In genomic region chr20:45727044-45727443, GRCh38 we compare ENCODE assay signal across 26 cellular contexts. TPM values are rescaled to one million over a fixed set of nuclear protein-coding genes. Genes with fewer than 3 reads are reported as not detected.
DNase-seq lines count a peak whose midpoint lies in the region; ATAC-seq, FAIRE-seq and TF ChIP-seq lines count a peak whose summit lies in the region.
"Had no signal": no experiment of that assay in that cellular context is flagged by ENCODE, and none has a peak within 500 bp of the region (broad histone marks: within the 10 kb centered on the region; RNA-seq: fewer than 3 reads in every experiment).

No MANE protein-coding gene starts in this region.

- FAIRE-seq in small intestine (lab: Jason Lieb, UNC): no peak
- FAIRE-seq: TTC549 had no signal

- TF ChIP-seq CTCF in GM23338 (conservative IDR thresholded peaks at IDR 0.05; ENCODE audit: low read depth in 2 of 2): no peak
- no peak for TF ChIP-seq CTCF in NB4 (IDR thresholded peaks at IDR 0.05; ENCODE audit: low read depth, low read length)
- no peak for TF ChIP-seq CTCF in cardiac fibroblast (IDR thresholded peaks at IDR 0.05; ENCODE audit: low read depth, low read length)

- TF ChIP-seq POLR2A in NB4 (IDR thresholded peaks at IDR 0.05; ENCODE audit: extremely low read depth, insufficient read length): no peak

- 10 to 23% (median 16%) methylated on average over 2 of the region's 2 CpGs for WGBS in small intestine, 3 donors

- no peak for ATAC-seq in GM23338
- ATAC-seq in T-helper 17 cell: no peak
- ATAC-seq: effector memory CD8-positive, alpha-beta T cell had no signal

- no peaks in the 10 kb centered on the region for H3K27me3 ChIP-seq in GM23338 (ENCODE audit: insufficient read depth)
- H3K27me3 ChIP-seq in small intestine (ENCODE audit: control insufficient read depth in 2 of 2, insufficient read depth in 2 of 2, low read length in 2 of 2): no peaks in the 10 kb centered on the region
- H3K27me3 ChIP-seq: ascending aorta, esophagus muscularis mucosa, neural progenitor cell, upper lobe of left lung had no signal

- no peaks in the 10 kb centered on the region for H3F3A ChIP-seq in GM23338 (replicated peaks; ENCODE audit: low read depth)

- H3K4me3 ChIP-seq in GM23338 (no peak overlapping the region), NB4 (ENCODE audit: low read depth, low read length) (no peak overlapping the region), cardiac fibroblast (replicated peaks in 1 of 2; ENCODE audit: low read depth in 2 of 2, low read length in 2 of 2) (no peak overlapping the region), small intestine (ENCODE audit: low read depth in 1 of 2, low read length in 2 of 2) (no peak overlapping the region)
- H3K4me3 ChIP-seq: ascending aorta, esophagus muscularis mucosa, left ventricle myocardium inferior, neural progenitor cell, upper lobe of left lung had no signal

- H3K9me3 ChIP-seq in small intestine (ENCODE audit: control insufficient read depth, low read depth): no peaks in the 10 kb centered on the region
- peaks cover 5% of the 10 kb centered on the region for H3K9me3 ChIP-seq in T-helper 17 cell (ENCODE audit: control insufficient read depth, low read length, poor library complexity, severe bottlenecking)

- H3K36me3 ChIP-seq in GM23338 (ENCODE audit: insufficient read depth) (no peaks in the 10 kb centered on the region; the same call in 1 of the 2 replicates), small intestine (ENCODE audit: control insufficient read depth in 2 of 2, insufficient read depth in 2 of 2, low read length in 2 of 2) (no peaks in the 10 kb centered on the region)
- H3K36me3 ChIP-seq: ascending aorta, esophagus muscularis mucosa, left ventricle myocardium inferior, neural progenitor cell, upper lobe of left lung had no signal

- peaks cover 20% of the 10 kb centered on the region for H3K9me3 Mint-ChIP-seq in GM23338

- H3K27ac ChIP-seq in GM23338 (ENCODE audit: low read depth) (no peak overlapping the region), small intestine (ENCODE audit: low read depth in 1 of 2, low read length in 1 of 2) (no peak overlapping the region)
- H3K27ac ChIP-seq: ascending aorta, esophagus muscularis mucosa, left ventricle myocardium inferior, neural progenitor cell, upper lobe of left lung had no signal

- H3K4me1 ChIP-seq in GM23338 (ENCODE audit: insufficient read depth): no peaks in the 10 kb centered on the region
- H3K4me1 ChIP-seq in small intestine (ENCODE audit: control insufficient read depth in 2 of 2, insufficient read depth in 1 of 2, low read depth in 1 of 2, low read length in 1 of 2): no peaks in the 10 kb centered on the region
- H3K4me1 ChIP-seq: ascending aorta, esophagus muscularis mucosa, left ventricle myocardium inferior, neural progenitor cell, upper lobe of left lung had no signal

- no peaks in the 10 kb centered on the region for H3K27me3 Mint-ChIP-seq in GM23338 (ENCODE audit: insufficient read depth, low read depth, poor library complexity)
- H3K27me3 Mint-ChIP-seq in T-helper 17 cell: peaks cover 47% of the 10 kb centered on the region

- H3K9me2 ChIP-seq in GM23338 (ENCODE audit: insufficient read depth): peaks cover 2% of the 10 kb centered on the region; the same call in 1 of the 2 replicates

- no peak for DNase-seq in GM23338 (ENCODE audit: low spot score)
- DNase-seq in NB4 (ENCODE audit: low read depth): peak; percentile 32
- DNase-seq in cardiac fibroblast (ENCODE audit: low read depth in 2 of 2): peak; percentile 3 to 5
- DNase-seq in small intestine: peak; percentile 14
- DNase-seq in T-helper 17 cell: no peak
- DNase-seq in stimulated activated CD4-positive, alpha-beta T cell treated with anti-CD3 and anti-CD28 coated beads, Interleukin-2, amount 100 ng/mL, for 24 hours: no peak
- no peak for DNase-seq in DMS 273 treated with DMSO at 0.1 percent for 48 hours (lab: John Stamatoyannopoulos, UW)
- DNase-seq: activated CD4-positive, alpha-beta T cell treated with anti-CD3 and anti-CD28 coated beads for 4 hours; activated gamma-delta T cell treated with Interleukin-2 at 50 U/mL for 16 hours; AML-193; DMS79 treated with DMSO at 0.1 percent for 48 hours; effector memory CD8-positive, alpha-beta T cell; H7; Kasumi-1; left ventricle myocardium inferior; NCI-H524 treated with DMSO at 0.1 percent for 48 hours; Right ventricle myocardium superior; stimulated activated CD4-positive, alpha-beta T cell treated with anti-CD3 and anti-CD28 coated beads, Interleukin-4, amount 100 ng/mL, for 24 hours; upper lobe of left lung had no signal

- H3K36me3 Mint-ChIP-seq in GM23338 (ENCODE audit: low read depth) (peaks cover 11% of the 10 kb centered on the region; the same call in 2 of the 3 replicates), T-helper 17 cell (ENCODE audit: low read depth) (no peaks in the 10 kb centered on the region)
- H3K36me3 Mint-ChIP-seq: neural progenitor cell had no signal

- H3K27ac Mint-ChIP-seq in GM23338 (no peak overlapping the region), T-helper 17 cell (no peak overlapping the region)
- H3K27ac Mint-ChIP-seq: effector memory CD8-positive, alpha-beta T cell; neural progenitor cell had no signal

- H2AFZ ChIP-seq in GM23338: 0 out of 2 replicates have a peak overlapping the region, but pooled peaks have one; percentile 2
- H2AFZ ChIP-seq: neural progenitor cell had no signal

- no peaks in the 10 kb centered on the region for H4K20me1 ChIP-seq in GM23338 (replicated peaks; ENCODE audit: insufficient read depth)

- H3K79me2 ChIP-seq in GM23338 (replicated peaks; ENCODE audit: insufficient read depth): no peaks in the 10 kb centered on the region

- H3K4me3 Mint-ChIP-seq in GM23338 (no peak overlapping the region), T-helper 17 cell (no peak overlapping the region)
- H3K4me3 Mint-ChIP-seq: effector memory CD8-positive, alpha-beta T cell; neural progenitor cell had no signal

- no peaks in the 10 kb centered on the region; the same call in 2 of the 3 replicates for H3K4me1 Mint-ChIP-seq in GM23338
- peaks cover 2% of the 10 kb centered on the region for H3K4me1 Mint-ChIP-seq in T-helper 17 cell

- no peak overlapping the region for H3K4me2 ChIP-seq in GM23338
- H3K4me2 ChIP-seq: neural progenitor cell had no signal

TF ChIP-seq in GM23338, 12 proteins besides CTCF, POLR2A, EP300 and RAD21 (continues in another document):
- no peak for TF ChIP-seq JUNB (IDR thresholded peaks at IDR 0.05; ENCODE audit: unreplicated experiment)

RNA-seq across cellular contexts. Expression of gene SPINT4, which starts 4.9 kb away (rescaled TPM):
- total RNA-seq in GM23338 (2014; rRNA removed; shearing (Covaris generic)): not detected in 2 replicates
- polyA plus RNA-seq in GM23338 (2016; fragmentation: Nextera tagmentation; extraction: Ambion mirVana) (not detected in 2 replicates), small intestine (not detected)
- not detected for total RNA-seq in T-helper 17 cell
- total RNA-seq: ascending aorta, chondrocyte, esophagus muscularis mucosa, H7, left ventricle myocardium inferior, posterior vena cava, Right ventricle myocardium superior, skeletal muscle tissue, upper lobe of left lung had no signal

RNA-seq across cellular contexts. Expression of gene WFDC10B, which starts 22.2 kb away (rescaled TPM):
- total RNA-seq in GM23338 (2014; rRNA removed; shearing (Covaris generic)): not detected in 2 replicates
- polyA plus RNA-seq in GM23338 (2016; fragmentation: Nextera tagmentation; extraction: Ambion mirVana): 0.50 and 1.0 TPM in 2 replicates
- polyA plus RNA-seq in small intestine: not detected
- not detected for total RNA-seq in T-helper 17 cell
- total RNA-seq: ascending aorta, chondrocyte, left ventricle myocardium inferior, Right ventricle myocardium superior, skeletal muscle tissue had no signal

RNA-seq across cellular contexts. Expression of gene WFDC13, which starts 25.2 kb away (rescaled TPM):
- total RNA-seq in GM23338 (2014; rRNA removed; shearing (Covaris generic)): not detected in 2 replicates
- polyA plus RNA-seq in GM23338 (2016; fragmentation: Nextera tagmentation; extraction: Ambion mirVana) (not detected in 2 replicates), small intestine (not detected)
- total RNA-seq in T-helper 17 cell: not detected
- total RNA-seq: ascending aorta, chondrocyte, esophagus muscularis mucosa, H7, left ventricle myocardium inferior, posterior vena cava, Right ventricle myocardium superior, skeletal muscle tissue, upper lobe of left lung had no signal

RNA-seq across cellular contexts. Expression of gene WFDC11, which starts 57.0 kb away (rescaled TPM):
- not detected in 2 replicates for total RNA-seq in GM23338 (2014; rRNA removed; shearing (Covaris generic))
- 0.87 TPM in 1 of 2 replicates, not detected in the other for polyA plus RNA-seq in GM23338 (2016; fragmentation: Nextera tagmentation; extraction: Ambion mirVana)
- not detected for polyA plus RNA-seq in small intestine
- total RNA-seq in T-helper 17 cell: not detected
- total RNA-seq: ascending aorta, chondrocyte, esophagus muscularis mucosa, H7, left ventricle myocardium inferior, posterior vena cava, Right ventricle myocardium superior, skeletal muscle tissue, upper lobe of left lung had no signal

Comparison
In these comparisons a context has a peak if more than half of its experiments do, and no peak if none do; other contexts are left out.
1. DNase-seq: peak in NB4 (single experiment), cardiac fibroblast (2 of 2) and small intestine (single experiment); none in GM23338 (single experiment), T-helper 17 cell (0 of 3), stimulated activated CD4-positive, alpha-beta T cell treated with anti-CD3 and anti-CD28 coated beads, Interleukin-2, amount 100 ng/mL, for 24 hours (0 of 2) and DMS 273 treated with DMSO at 0.1 percent for 48 hours (single experiment).